In genomic region chr20:18689557-18689956, GRCh38 we compare ENCODE assay signal across 19 cellular contexts.
"Had no signal": no experiment of that assay in that cellular context is flagged by ENCODE, and none has a peak within 500 bp of the region (broad histone marks: within the 10 kb centered on the region; RNA-seq: fewer than 3 reads in every experiment).

No MANE protein-coding gene starts in this region.

- H3K9me3 Mint-ChIP-seq: T-cell had no signal

- DNase-seq: Karpas-422, KG1, MM.1S, NCI-H1092 treated with DMSO at 0.1 percent for 48 hours, NCI-H1436 treated with DMSO at 0.1 percent for 48 hours, NCI-H1694, NCI-H187 treated with DMSO at 0.1 percent for 48 hours, NCI-H2029 treated with DMSO at 0.1 percent for 48 hours, NCI-H2171 treated with DMSO at 0.1 percent for 48 hours, NCI-H345, NCI-H446 treated with DMSO at 0.1 percent for 48 hours, NCI-H510A treated with DMSO at 0.1 percent for 48 hours, NCI-H526, SHP77, SK-N-SH, SW 1271, T-cell had no signal

- H3K9ac ChIP-seq: SK-N-SH had no signal

- H3K4me3 Mint-ChIP-seq: T-cell had no signal

- H3K27me3 Mint-ChIP-seq: T-cell had no signal

- H3K27ac Mint-ChIP-seq: T-cell had no signal

- H3K4me2 ChIP-seq: SK-N-SH had no signal

- H3K9me2 ChIP-seq: SK-N-SH had no signal

- ATAC-seq: Panc1, T-cell had no signal

- H3K9me3 ChIP-seq: SK-N-SH had no signal

- H3K27ac ChIP-seq: RWPE1 had no signal
